Comparison of ENCODE assay signal across 18 cellular contexts in the genomic region with DNA sequence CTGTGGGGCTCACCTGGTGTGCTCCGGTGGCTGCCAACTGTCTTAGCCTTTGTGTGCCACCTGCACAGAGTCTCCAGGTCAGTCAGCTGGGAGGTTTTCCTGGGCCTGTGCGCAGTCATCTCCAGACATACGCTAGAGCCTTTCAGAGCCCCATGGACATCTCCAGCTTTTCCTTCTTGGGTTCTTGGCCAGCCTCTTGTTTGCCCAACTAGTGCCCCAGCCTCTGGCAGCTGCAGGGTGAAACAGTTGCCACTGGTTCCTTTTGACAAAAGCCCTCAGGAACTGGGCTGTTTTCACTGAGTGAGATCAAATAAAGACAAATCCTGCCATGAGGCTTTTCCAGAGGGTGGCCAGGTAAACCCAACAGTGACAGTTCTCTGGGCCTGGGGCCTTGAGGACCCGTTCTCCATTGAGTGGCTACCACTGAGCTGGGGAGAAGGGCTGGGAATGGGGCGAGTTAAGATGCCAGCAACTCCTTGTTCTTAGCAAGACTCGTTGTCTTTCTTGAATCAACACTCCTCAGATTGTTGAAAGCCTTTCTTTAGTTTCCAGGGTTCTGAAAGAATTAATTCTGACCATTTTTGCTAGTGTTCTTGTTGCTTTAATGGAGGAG. TPM values are rescaled to one million over a fixed set of nuclear protein-coding genes. Genes with fewer than 3 reads are reported as not detected.
A peak's percentile ranks its signal among the peaks of the same experiment; 100 is the strongest.
DNase-seq lines count a peak whose midpoint lies in the region; ATAC-seq, FAIRE-seq and TF ChIP-seq lines count a peak whose summit lies in the region.
"Had no signal": no experiment of that assay in that cellular context is flagged by ENCODE, and none has a peak within 500 bp of the region (broad histone marks: within the 10 kb centered on the region; RNA-seq: fewer than 3 reads in every experiment).

No MANE protein-coding gene starts in this region.

- no peak overlapping the region for H3K9ac ChIP-seq in HepG2 (ENCODE audit: insufficient read depth, low read depth, low read length)

- no peak overlapping the region for H3K4me2 ChIP-seq in HepG2 (ENCODE audit: low read depth, low read length)

- TF ChIP-seq CTCF in right lobe of liver (IDR thresholded peaks at IDR 0.05) (no peak), HepG2 (CRISPR knock-in tag; IDR thresholded peaks at IDR 0.05) (no peak)

- H4K20me1 ChIP-seq in HepG2 (ENCODE audit: insufficient read depth, low read length) = no peaks in the 10 kb centered on the region

- peak overlapping the region; percentile 93 for H3K27ac Mint-ChIP-seq in activated naive CD8-positive, alpha-beta T cell treated with anti-CD3 and anti-CD28 coated beads for 36 hours
- H3K27ac Mint-ChIP-seq: nephron; stimulated activated memory B cell treated with anti-CD40 and anti-IgM and Interleukin-4, amounts not matched to agents 10 μg/mL and 1 μg/mL and 100 μg/mL, for 72 hours had no signal

- WGBS in right lobe of liver (ENCODE audit: insufficient coverage, low coverage, low lambda C conversion rate, missing lambda C conversion rate) = 93% methylated on average over 3 of the region's 6 CpGs
- 98% methylated on average over 5 of the region's 6 CpGs for WGBS in HepG2 (ENCODE audit: low lambda C conversion rate)
- WGBS in thymus = 91% methylated on average over 6 of the region's 6 CpGs

- ATAC-seq in right lobe of liver (no peak), HepG2 (no peak)
- ATAC-seq: stimulated activated memory B cell treated with anti-CD40 and anti-IgM and Interleukin-4, amounts not matched to agents 10 μg/mL and 1 μg/mL and 100 μg/mL, for 72 hours had no signal

- H3K9me3 ChIP-seq in right lobe of liver (no peaks in the 10 kb centered on the region), HepG2 (ENCODE audit: low read length) (no peaks in the 10 kb centered on the region), thymus (ENCODE audit: control insufficient read depth) (peaks cover 3% of the 10 kb centered on the region)
- H3K9me3 ChIP-seq: breast epithelium, esophagus muscularis mucosa had no signal

- no peak overlapping the region for H3K4me3 ChIP-seq in right lobe of liver
- H3K4me3 ChIP-seq in HepG2 (replicated peaks in 1 of 3; ENCODE audit: insufficient read depth in 1 of 3, low read depth in 2 of 3, low read length in 3 of 3) = no peak overlapping the region
- no peak overlapping the region for H3K4me3 ChIP-seq in thymus (ENCODE audit: low read length)
- H3K4me3 ChIP-seq: breast epithelium, esophagus muscularis mucosa had no signal

- no peak overlapping the region for H2AFZ ChIP-seq in HepG2 (ENCODE audit: low read length)

- H3K4me1 ChIP-seq in right lobe of liver (peaks cover 0 to 21% (median 8%) of the 10 kb centered on the region in 4 donors), HepG2 (ENCODE audit: insufficient read depth, low read length) (peaks cover 8% of the 10 kb centered on the region; the same call in 1 of the 2 replicates), thymus (ENCODE audit: control insufficient read depth, insufficient read depth, low read length) (peaks cover 30% of the 10 kb centered on the region)
- H3K4me1 ChIP-seq: breast epithelium had no signal

- H3K27ac ChIP-seq in right lobe of liver = no peak overlapping the region
- H3K27ac ChIP-seq in HepG2 (ENCODE audit: extremely low read length, insufficient read depth, low read length) = no peak overlapping the region
- H3K27ac ChIP-seq in thymus (ENCODE audit: low read depth) = peak overlapping the region; percentile 58
- H3K27ac ChIP-seq: breast epithelium, esophagus muscularis mucosa had no signal

- CTCF ChIA-PET in HepG2 (lab: Yijun Ruan, JAX; ENCODE audit: low intra/inter-chr PET ratio, low total read pairs) = no interaction called here

- peaks cover 0 to 36% (median 16%) of the 10 kb centered on the region in 4 donors for H3K36me3 ChIP-seq in right lobe of liver
- peaks cover 29 to 89% of the 10 kb centered on the region in 2 experiments for H3K36me3 ChIP-seq in HepG2 (replicated peaks in 1 of 2; ENCODE audit: control insufficient read depth in 1 of 2, insufficient read depth in 2 of 2, low read length in 2 of 2)
- peaks cover 43% of the 10 kb centered on the region for H3K36me3 ChIP-seq in thymus (ENCODE audit: control insufficient read depth, insufficient read depth)

- intact Hi-C loops in right lobe of liver (cut with DNase I) = loop anchor here in 1 of 2 donors (10.0 kb wide), 1 partner anchor 134 kb away; no protein-coding TSS in a partner anchor
- intact Hi-C loops in HepG2 (cut with micrococcal nuclease; ENCODE audit: unreplicated experiment) = no loop called here

- H3K27me3 ChIP-seq in right lobe of liver (no peaks in the 10 kb centered on the region), HepG2 (ENCODE audit: control insufficient read depth in 1 of 2, insufficient read depth in 2 of 2, low read length in 2 of 2) (no peaks in the 10 kb centered on the region), thymus (ENCODE audit: control insufficient read depth, insufficient read depth) (no peaks in the 10 kb centered on the region)
- H3K27me3 ChIP-seq: breast epithelium, esophagus muscularis mucosa had no signal

- DNase-seq in right lobe of liver (peak in 2 of 3 donors; percentile 2 to 23), HepG2 (ENCODE audit: low spot score) (no peak), hippocampal formation (lab: John Stamatoyannopoulos, UW) (no peak)
- no peak for DNase-seq in activated naive CD8-positive, alpha-beta T cell treated with anti-CD3 and anti-CD28 coated beads for 36 hours
- DNase-seq in effector CD4-positive, alpha-beta T cell = no peak
- DNase-seq: AML-193, GF-D8, NCI-H1092, NCI-H2081 treated with DMSO at 0.1 percent for 48 hours, NCI-H526, trophoblast cell had no signal

- peaks cover 22% of the 10 kb centered on the region for H3K79me2 ChIP-seq in HepG2 (ENCODE audit: insufficient read depth, low read length)

- TF ChIP-seq EP300 in HepG2 (IDR thresholded peaks at IDR 0.05; ENCODE audit: low read depth in 2 of 2, low read length in 2 of 2) (no peak), HepG2 (CRISPR knock-in tag; IDR thresholded peaks at IDR 0.05; ENCODE audit: borderline replicate concordance) (no peak)

- H3K4me1 Mint-ChIP-seq in activated naive CD8-positive, alpha-beta T cell treated with anti-CD3 and anti-CD28 coated beads for 36 hours = peaks cover 73% of the 10 kb centered on the region
- H3K4me1 Mint-ChIP-seq: stimulated activated memory B cell treated with anti-CD40 and anti-IgM and Interleukin-4, amounts not matched to agents 10 μg/mL and 1 μg/mL and 100 μg/mL, for 72 hours had no signal

- BruUV-seq in HepG2 (replicated peaks; lab: Mats Ljungman, UMichigan) = no TSS peak

- POLR2A ChIA-PET in HepG2 (lab: Yijun Ruan, JAX) = no interaction called here

- in situ Hi-C loops in HepG2 (cut with HindIII; ENCODE audit: extremely low pct_ligation_motif_present, low pct_unique_long_range_greater_than_20kb) = no loop called here

- H3K9me3 Mint-ChIP-seq in activated naive CD8-positive, alpha-beta T cell treated with anti-CD3 and anti-CD28 coated beads for 36 hours = peaks cover 8% of the 10 kb centered on the region
- H3K9me3 Mint-ChIP-seq: stimulated activated memory B cell treated with anti-CD40 and anti-IgM and Interleukin-4, amounts not matched to agents 10 μg/mL and 1 μg/mL and 100 μg/mL, for 72 hours had no signal

- no peak overlapping the region for H3K4me3 Mint-ChIP-seq in activated naive CD8-positive, alpha-beta T cell treated with anti-CD3 and anti-CD28 coated beads for 36 hours
- H3K4me3 Mint-ChIP-seq: nephron; stimulated activated memory B cell treated with anti-CD40 and anti-IgM and Interleukin-4, amounts not matched to agents 10 μg/mL and 1 μg/mL and 100 μg/mL, for 72 hours had no signal

- TF ChIP-seq RAD21 in HepG2 (CRISPR knock-in tag; IDR thresholded peaks at IDR 0.05) = no peak

- peaks cover 77% of the 10 kb centered on the region for H3K36me3 Mint-ChIP-seq in activated naive CD8-positive, alpha-beta T cell treated with anti-CD3 and anti-CD28 coated beads for 36 hours

- H3K27me3 Mint-ChIP-seq in activated naive CD8-positive, alpha-beta T cell treated with anti-CD3 and anti-CD28 coated beads for 36 hours = no peaks in the 10 kb centered on the region
- H3K27me3 Mint-ChIP-seq: stimulated activated memory B cell treated with anti-CD40 and anti-IgM and Interleukin-4, amounts not matched to agents 10 μg/mL and 1 μg/mL and 100 μg/mL, for 72 hours had no signal

- no peak for FAIRE-seq in HepG2 (lab: Jason Lieb, UNC)
- FAIRE-seq: GM12892, TTC549 had no signal

- TF ChIP-seq POLR2A in right lobe of liver (IDR thresholded peaks at IDR 0.05) (no peak), HepG2 (IDR thresholded peaks at IDR 0.05; ENCODE audit: insufficient read depth in 1 of 2, low read depth in 2 of 2, low read length in 2 of 2) (no peak)

RNA-seq across cellular contexts. Expression of a gene that starts 16.7 kb away (rescaled TPM):
- total RNA-seq in right lobe of liver (100 to 1,000 TPM in 2 of 6 experiments, 10 to 100 TPM in 4; 39.5 to 224 (median 52.2) TPM), HepG2 (2016; rRNA removed; fragmentation: Illumina TruSeq; extraction: Trizol) (492 and 544 TPM in 2 replicates)
- total RNA-seq in HepG2 (2016; cell fraction: cytosol; rRNA removed; fragmentation: Illumina TruSeq; extraction: Trizol; ENCODE audit: low read depth) = 261 and 299 TPM in 2 replicates
- total RNA-seq in HepG2 (2016; cell fraction: insoluble cytoplasmic fraction; rRNA removed; fragmentation: Illumina TruSeq; extraction: Trizol) = 488 and 609 TPM in 2 replicates
- 327 and 371 TPM in 2 replicates for total RNA-seq in HepG2 (2016; cell fraction: membrane; rRNA removed; fragmentation: Illumina TruSeq; extraction: Trizol)
- 174 and 196 TPM in 2 replicates for total RNA-seq in HepG2 (2016; cell fraction: nucleus; rRNA removed; fragmentation: Illumina TruSeq; extraction: Trizol)
- polyA plus RNA-seq in HepG2 (2011; rRNA removed) (167 and 181 TPM in 2 replicates), thymus (78.9 TPM)
- polyA plus RNA-seq in HepG2 (2011; cell fraction: cytosol; rRNA removed) = 186 and 192 TPM in 2 replicates
- 148 and 170 TPM in 2 replicates for polyA plus RNA-seq in HepG2 (2011; cell fraction: nucleus; rRNA removed)
- polyA plus RNA-seq in HepG2 (2012) = 127 and 149 TPM in 2 replicates
- 239 and 293 TPM in 2 replicates for polyA plus RNA-seq in HepG2 (2016; cell fraction: cytosol; fragmentation: Illumina TruSeq; extraction: Trizol; ENCODE audit: low read depth)
- polyA plus RNA-seq in HepG2 (2016; cell fraction: insoluble cytoplasmic fraction; fragmentation: Illumina TruSeq; extraction: Trizol; ENCODE audit: low read depth) = 614 and 703 TPM in 2 replicates
- polyA plus RNA-seq in HepG2 (2016; cell fraction: membrane; fragmentation: Illumina TruSeq; extraction: Trizol; ENCODE audit: low read depth) = 272 and 323 TPM in 2 replicates
- polyA plus RNA-seq in HepG2 (2016; cell fraction: nucleus; fragmentation: Illumina TruSeq; extraction: Trizol; ENCODE audit: insufficient read depth, low read depth) = 346 and 368 TPM in 2 replicates
- polyA minus RNA-seq in HepG2 (2011; rRNA and poly(A)+ RNA removed; ENCODE audit: low replicate concordance) = 156 and 233 TPM in 2 replicates
- polyA minus RNA-seq in HepG2 (2011; cell fraction: cytosol; rRNA and poly(A)+ RNA removed) = 76.0 and 88.9 TPM in 2 replicates
- polyA minus RNA-seq in HepG2 (2011; cell fraction: nucleus; rRNA and poly(A)+ RNA removed) = 52.2 and 57.9 TPM in 2 replicates
- 100 to 1,000 TPM; 492 to 506 TPM for total RNA-seq in activated naive CD8-positive, alpha-beta T cell treated with anti-CD3 and anti-CD28 coated beads for 36 hours

RNA-seq across cellular contexts. Expression of a gene that starts 17.8 kb away (rescaled TPM):
- 10 to 100 TPM; 26.9 to 54.6 (median 29.1) TPM for total RNA-seq in right lobe of liver
- total RNA-seq in HepG2 (2016; rRNA removed; fragmentation: Illumina TruSeq; extraction: Trizol) = 18.4 and 30.3 TPM in 2 replicates
- 11.5 and 14.4 TPM in 2 replicates for total RNA-seq in HepG2 (2016; cell fraction: cytosol; rRNA removed; fragmentation: Illumina TruSeq; extraction: Trizol; ENCODE audit: low read depth)
- 16.2 and 32.5 TPM in 2 replicates for total RNA-seq in HepG2 (2016; cell fraction: insoluble cytoplasmic fraction; rRNA removed; fragmentation: Illumina TruSeq; extraction: Trizol)
- 15.5 and 21.4 TPM in 2 replicates for total RNA-seq in HepG2 (2016; cell fraction: membrane; rRNA removed; fragmentation: Illumina TruSeq; extraction: Trizol)
- total RNA-seq in HepG2 (2016; cell fraction: nucleus; rRNA removed; fragmentation: Illumina TruSeq; extraction: Trizol) = 35.9 and 49.2 TPM in 2 replicates
- 24.0 and 30.8 TPM in 2 replicates for polyA plus RNA-seq in HepG2 (2011; rRNA removed)
- polyA plus RNA-seq in HepG2 (2011; cell fraction: cytosol; rRNA removed) = 12.3 and 19.2 TPM in 2 replicates
- 251 and 263 TPM in 2 replicates for polyA plus RNA-seq in HepG2 (2011; cell fraction: nucleus; rRNA removed)
- 17.6 and 20.5 TPM in 2 replicates for polyA plus RNA-seq in HepG2 (2012)
- polyA plus RNA-seq in HepG2 (2016; cell fraction: cytosol; fragmentation: Illumina TruSeq; extraction: Trizol; ENCODE audit: low read depth) = 7.7 TPM in 2 replicates
- polyA plus RNA-seq in HepG2 (2016; cell fraction: insoluble cytoplasmic fraction; fragmentation: Illumina TruSeq; extraction: Trizol; ENCODE audit: low read depth) = 20.9 and 22.1 TPM in 2 replicates
- polyA plus RNA-seq in HepG2 (2016; cell fraction: membrane; fragmentation: Illumina TruSeq; extraction: Trizol; ENCODE audit: low read depth) = 11.9 and 13.0 TPM in 2 replicates
- polyA plus RNA-seq in HepG2 (2016; cell fraction: nucleus; fragmentation: Illumina TruSeq; extraction: Trizol; ENCODE audit: insufficient read depth, low read depth) = 95.8 and 103 TPM in 2 replicates
- polyA minus RNA-seq in HepG2 (2011; rRNA and poly(A)+ RNA removed; ENCODE audit: low replicate concordance) = 51.2 and 62.1 TPM in 2 replicates
- polyA minus RNA-seq in HepG2 (2011; cell fraction: cytosol; rRNA and poly(A)+ RNA removed) = 10.6 and 13.6 TPM in 2 replicates
- 48.9 and 53.0 TPM in 2 replicates for polyA minus RNA-seq in HepG2 (2011; cell fraction: nucleus; rRNA and poly(A)+ RNA removed)
- total RNA-seq in activated naive CD8-positive, alpha-beta T cell treated with anti-CD3 and anti-CD28 coated beads for 36 hours = 100 to 1,000 TPM; 124 to 139 TPM
- 92.4 TPM for polyA plus RNA-seq in thymus

RNA-seq across cellular contexts. Expression of a gene that starts 19.2 kb away (rescaled TPM):
- 10 to 100 TPM; 11.4 to 27.2 (median 16.1) TPM for total RNA-seq in right lobe of liver
- total RNA-seq in HepG2 (2016; rRNA removed; fragmentation: Illumina TruSeq; extraction: Trizol) = 14.8 and 23.2 TPM in 2 replicates
- 6.6 and 9.7 TPM in 2 replicates for total RNA-seq in HepG2 (2016; cell fraction: cytosol; rRNA removed; fragmentation: Illumina TruSeq; extraction: Trizol; ENCODE audit: low read depth)
- 12.0 and 23.2 TPM in 2 replicates for total RNA-seq in HepG2 (2016; cell fraction: insoluble cytoplasmic fraction; rRNA removed; fragmentation: Illumina TruSeq; extraction: Trizol)
- total RNA-seq in HepG2 (2016; cell fraction: membrane; rRNA removed; fragmentation: Illumina TruSeq; extraction: Trizol) = 9.0 and 9.2 TPM in 2 replicates
- total RNA-seq in HepG2 (2016; cell fraction: nucleus; rRNA removed; fragmentation: Illumina TruSeq; extraction: Trizol) = 31.9 and 36.2 TPM in 2 replicates
- 10.2 and 14.6 TPM in 2 replicates for polyA plus RNA-seq in HepG2 (2011; rRNA removed)
- polyA plus RNA-seq in HepG2 (2011; cell fraction: cytosol; rRNA removed) = 5.7 and 6.4 TPM in 2 replicates
- 78.1 and 81.2 TPM in 2 replicates for polyA plus RNA-seq in HepG2 (2011; cell fraction: nucleus; rRNA removed)
- 11.5 and 13.9 TPM in 2 replicates for polyA plus RNA-seq in HepG2 (2012)
- polyA plus RNA-seq in HepG2 (2016; cell fraction: cytosol; fragmentation: Illumina TruSeq; extraction: Trizol; ENCODE audit: low read depth) = 2.2 and 2.4 TPM in 2 replicates
- 11.4 and 14.1 TPM in 2 replicates for polyA plus RNA-seq in HepG2 (2016; cell fraction: insoluble cytoplasmic fraction; fragmentation: Illumina TruSeq; extraction: Trizol; ENCODE audit: low read depth)
- polyA plus RNA-seq in HepG2 (2016; cell fraction: membrane; fragmentation: Illumina TruSeq; extraction: Trizol; ENCODE audit: low read depth) = 4.9 TPM in 2 replicates
- 67.7 and 78.1 TPM in 2 replicates for polyA plus RNA-seq in HepG2 (2016; cell fraction: nucleus; fragmentation: Illumina TruSeq; extraction: Trizol; ENCODE audit: insufficient read depth, low read depth)
- polyA minus RNA-seq in HepG2 (2011; rRNA and poly(A)+ RNA removed; ENCODE audit: low replicate concordance) = 25.9 and 28.5 TPM in 2 replicates
- polyA minus RNA-seq in HepG2 (2011; cell fraction: cytosol; rRNA and poly(A)+ RNA removed) = 4.4 and 5.3 TPM in 2 replicates
- polyA minus RNA-seq in HepG2 (2011; cell fraction: nucleus; rRNA and poly(A)+ RNA removed) = 31.7 and 34.0 TPM in 2 replicates
- total RNA-seq in activated naive CD8-positive, alpha-beta T cell treated with anti-CD3 and anti-CD28 coated beads for 36 hours = 10 to 100 TPM; 42.6 to 47.0 TPM
- polyA plus RNA-seq in thymus = 22.5 TPM

RNA-seq across cellular contexts. Expression of a gene that starts 32.4 kb away (rescaled TPM):
- 10 to 100 TPM; 11.4 to 39.0 (median 28.7) TPM for total RNA-seq in right lobe of liver
- 2.2 and 7.5 TPM in 2 replicates for total RNA-seq in HepG2 (2016; rRNA removed; fragmentation: Illumina TruSeq; extraction: Trizol)
- total RNA-seq in HepG2 (2016; cell fraction: cytosol; rRNA removed; fragmentation: Illumina TruSeq; extraction: Trizol; ENCODE audit: low read depth) = 9.7 and 13.0 TPM in 2 replicates
- 2.3 and 6.9 TPM in 2 replicates for total RNA-seq in HepG2 (2016; cell fraction: insoluble cytoplasmic fraction; rRNA removed; fragmentation: Illumina TruSeq; extraction: Trizol)
- total RNA-seq in HepG2 (2016; cell fraction: membrane; rRNA removed; fragmentation: Illumina TruSeq; extraction: Trizol) = 7.3 and 7.7 TPM in 2 replicates
- 10.4 and 12.9 TPM in 2 replicates for total RNA-seq in HepG2 (2016; cell fraction: nucleus; rRNA removed; fragmentation: Illumina TruSeq; extraction: Trizol)
- 21.3 and 23.8 TPM in 2 replicates for polyA plus RNA-seq in HepG2 (2011; rRNA removed)
- 7.4 and 11.5 TPM in 2 replicates for polyA plus RNA-seq in HepG2 (2011; cell fraction: cytosol; rRNA removed)
- polyA plus RNA-seq in HepG2 (2011; cell fraction: nucleus; rRNA removed) = 339 and 424 TPM in 2 replicates
- polyA plus RNA-seq in HepG2 (2012) = 20.4 and 23.6 TPM in 2 replicates
- polyA plus RNA-seq in HepG2 (2016; cell fraction: cytosol; fragmentation: Illumina TruSeq; extraction: Trizol; ENCODE audit: low read depth) = 4.7 and 5.5 TPM in 2 replicates
- 6.9 and 9.6 TPM in 2 replicates for polyA plus RNA-seq in HepG2 (2016; cell fraction: insoluble cytoplasmic fraction; fragmentation: Illumina TruSeq; extraction: Trizol; ENCODE audit: low read depth)
- 13.6 and 14.9 TPM in 2 replicates for polyA plus RNA-seq in HepG2 (2016; cell fraction: membrane; fragmentation: Illumina TruSeq; extraction: Trizol; ENCODE audit: low read depth)
- 107 and 110 TPM in 2 replicates for polyA plus RNA-seq in HepG2 (2016; cell fraction: nucleus; fragmentation: Illumina TruSeq; extraction: Trizol; ENCODE audit: insufficient read depth, low read depth)
- polyA minus RNA-seq in HepG2 (2011; rRNA and poly(A)+ RNA removed; ENCODE audit: low replicate concordance) = 10.0 and 10.2 TPM in 2 replicates
- 4.3 and 6.2 TPM in 2 replicates for polyA minus RNA-seq in HepG2 (2011; cell fraction: cytosol; rRNA and poly(A)+ RNA removed)
- 11.3 and 19.8 TPM in 2 replicates for polyA minus RNA-seq in HepG2 (2011; cell fraction: nucleus; rRNA and poly(A)+ RNA removed)
- total RNA-seq in activated naive CD8-positive, alpha-beta T cell treated with anti-CD3 and anti-CD28 coated beads for 36 hours = 10 to 100 TPM; 63.4 to 66.6 TPM
- polyA plus RNA-seq in thymus = 35.1 TPM

RNA-seq across cellular contexts. Expression of a gene that starts 51.6 kb away (rescaled TPM):
- total RNA-seq in right lobe of liver = not detected
- total RNA-seq in HepG2 (2016; rRNA removed; fragmentation: Illumina TruSeq; extraction: Trizol) = not detected in 2 replicates
- not detected in 2 replicates for total RNA-seq in HepG2 (2016; cell fraction: cytosol; rRNA removed; fragmentation: Illumina TruSeq; extraction: Trizol; ENCODE audit: low read depth)
- total RNA-seq in HepG2 (2016; cell fraction: insoluble cytoplasmic fraction; rRNA removed; fragmentation: Illumina TruSeq; extraction: Trizol) = not detected in 2 replicates
- not detected in 2 replicates for total RNA-seq in HepG2 (2016; cell fraction: membrane; rRNA removed; fragmentation: Illumina TruSeq; extraction: Trizol)
- total RNA-seq in HepG2 (2016; cell fraction: nucleus; rRNA removed; fragmentation: Illumina TruSeq; extraction: Trizol) = not detected in 2 replicates
- not detected in 2 replicates for polyA plus RNA-seq in HepG2 (2011; rRNA removed)
- not detected in 2 replicates for polyA plus RNA-seq in HepG2 (2011; cell fraction: cytosol; rRNA removed)
- not detected in 2 replicates for polyA plus RNA-seq in HepG2 (2011; cell fraction: nucleus; rRNA removed)
- polyA plus RNA-seq in HepG2 (2012) = not detected in 2 replicates
- not detected in 2 replicates for polyA plus RNA-seq in HepG2 (2016; cell fraction: cytosol; fragmentation: Illumina TruSeq; extraction: Trizol; ENCODE audit: low read depth)
- polyA plus RNA-seq in HepG2 (2016; cell fraction: insoluble cytoplasmic fraction; fragmentation: Illumina TruSeq; extraction: Trizol; ENCODE audit: low read depth) = not detected in 2 replicates
- not detected in 2 replicates for polyA plus RNA-seq in HepG2 (2016; cell fraction: membrane; fragmentation: Illumina TruSeq; extraction: Trizol; ENCODE audit: low read depth)
- polyA plus RNA-seq in HepG2 (2016; cell fraction: nucleus; fragmentation: Illumina TruSeq; extraction: Trizol; ENCODE audit: insufficient read depth, low read depth) = not detected in 2 replicates
- polyA minus RNA-seq in HepG2 (2011; rRNA and poly(A)+ RNA removed; ENCODE audit: low replicate concordance) = not detected in 2 replicates
- polyA minus RNA-seq in HepG2 (2011; cell fraction: cytosol; rRNA and poly(A)+ RNA removed) = not detected in 2 replicates
- polyA minus RNA-seq in HepG2 (2011; cell fraction: nucleus; rRNA and poly(A)+ RNA removed) = not detected in 2 replicates
- not detected for total RNA-seq in activated naive CD8-positive, alpha-beta T cell treated with anti-CD3 and anti-CD28 coated beads for 36 hours
- polyA plus RNA-seq in thymus = 0.84 TPM

Comparison
In these comparisons a context has a peak if more than half of its experiments do, and no peak if none do; other contexts are left out.
1. DNase-seq: peak in right lobe of liver (2 of 3); none in HepG2 (single experiment), activated naive CD8-positive, alpha-beta T cell treated with anti-CD3 and anti-CD28 coated beads for 36 hours (single experiment), hippocampal formation (0 of 2) and effector CD4-positive, alpha-beta T cell (single experiment).